8 cellular contexts compared by ENCODE assay signal in the genomic region with DNA sequence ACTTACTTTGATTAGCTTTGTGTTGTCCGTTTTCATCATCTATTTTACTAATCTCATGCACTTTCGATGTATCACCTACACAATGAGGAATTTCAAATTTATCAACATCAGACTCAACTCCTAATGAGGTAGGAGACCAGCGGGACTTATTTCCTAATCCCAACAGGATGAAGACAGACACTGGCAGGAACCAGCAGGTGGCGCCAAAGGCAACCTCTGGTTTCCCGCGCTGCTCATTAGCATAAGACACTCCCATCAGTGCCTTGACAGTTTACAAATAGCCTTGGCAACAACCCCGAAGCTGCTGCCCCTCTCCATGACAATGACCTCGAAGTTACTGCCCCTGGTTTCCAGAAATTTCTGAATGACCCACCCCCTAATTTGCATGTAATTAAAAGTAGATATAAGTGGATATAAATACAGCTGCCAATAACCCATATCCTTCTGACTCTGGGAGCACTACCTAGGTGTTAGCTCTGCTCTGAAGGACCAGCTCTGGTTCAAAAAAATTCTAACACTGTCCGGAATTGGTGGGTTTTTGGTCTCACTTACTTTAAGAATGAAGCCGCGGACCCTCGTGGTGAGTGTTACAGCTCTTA.
DNase-seq lines count a peak whose midpoint lies in the region; ATAC-seq, FAIRE-seq and TF ChIP-seq lines count a peak whose summit lies in the region.

No MANE protein-coding gene starts in this region.

- DNase-seq in activated naive CD4-positive, alpha-beta T cell treated with anti-CD3 and anti-CD28 coated beads for 36 hours = peak; percentile 58
- no peak for DNase-seq in activated naive CD4-positive, alpha-beta T cell treated with Interleukin-2 at 50 U/mL for 16 hours
- DNase-seq in RWPE1 (ENCODE audit: low spot score) (peak; percentile 6), endothelial cell (ENCODE audit: low spot score) (peak; percentile 59), pancreas (peak in 4 of 6 donors; percentile 7 to 69 (median 47)), suprapubic skin (ENCODE audit: low spot score in 2 of 2) (no peak), DMS79 treated with DMSO at 0.1 percent for 48 hours (lab: John Stamatoyannopoulos, UW) (no peak)

- WGBS in pancreas, 2 donors = 68 to 72% methylated on average over 12 of the region's 12 CpGs
- 77% methylated on average over 12 of the region's 12 CpGs for WGBS in suprapubic skin

- H3K4me1 ChIP-seq in pancreas (no peaks in the 10 kb centered on the region), suprapubic skin (no peaks in the 10 kb centered on the region)

- H3K4me3 ChIP-seq in pancreas (no peak overlapping the region), suprapubic skin (no peak overlapping the region)

- peaks cover 2% of the 10 kb centered on the region for H3K9me3 Mint-ChIP-seq in activated naive CD4-positive, alpha-beta T cell treated with anti-CD3 and anti-CD28 coated beads for 36 hours
- H3K9me3 Mint-ChIP-seq in endothelial cell (ENCODE audit: unreplicated experiment) = no peaks in the 10 kb centered on the region

- FAIRE-seq in pancreas (lab: Jason Lieb, UNC) = no peak

- no peaks in the 10 kb centered on the region for H3K4me1 Mint-ChIP-seq in activated naive CD4-positive, alpha-beta T cell treated with anti-CD3 and anti-CD28 coated beads for 36 hours (ENCODE audit: low read depth)
- no peaks in the 10 kb centered on the region for H3K4me1 Mint-ChIP-seq in endothelial cell (ENCODE audit: unreplicated experiment)

- TF ChIP-seq CTCF in RWPE1 (conservative IDR thresholded peaks at IDR 0.05; ENCODE audit: low read depth) = peak; percentile 31; the same call in 1 of the 2 replicates
- peak; percentile 83 for TF ChIP-seq CTCF in endothelial cell (IDR thresholded peaks at IDR 0.05; ENCODE audit: unreplicated experiment)
- peak in 3 of 4 donors; percentile 14 to 42 (median 27) for TF ChIP-seq CTCF in pancreas (IDR thresholded peaks at IDR 0.05)
- TF ChIP-seq CTCF in suprapubic skin (IDR thresholded peaks at IDR 0.05) = peak in 1 of 2 donors; percentile 34

- ATAC-seq in pancreas (peak in 3 of 4 donors; percentile 57 to 69 (median 64)), GM19023 (IDR thresholded peaks at IDR 0.05; ENCODE audit: unreplicated experiment) (no peak)

- no peak for TF ChIP-seq EP300 in suprapubic skin (IDR thresholded peaks at IDR 0.05)

- H3K4me3 Mint-ChIP-seq in activated naive CD4-positive, alpha-beta T cell treated with anti-CD3 and anti-CD28 coated beads for 36 hours = no peak overlapping the region
- no peak overlapping the region for H3K4me3 Mint-ChIP-seq in endothelial cell (ENCODE audit: unreplicated experiment)

- H3K36me3 ChIP-seq in pancreas (no peaks in the 10 kb centered on the region), suprapubic skin (no peaks in the 10 kb centered on the region)

- no peaks in the 10 kb centered on the region for H3K27me3 ChIP-seq in pancreas
- no peaks in the 10 kb centered on the region for H3K27me3 ChIP-seq in suprapubic skin

- no peak overlapping the region for H3K27ac Mint-ChIP-seq in activated naive CD4-positive, alpha-beta T cell treated with anti-CD3 and anti-CD28 coated beads for 36 hours
- H3K27ac Mint-ChIP-seq in endothelial cell (ENCODE audit: unreplicated experiment) = peak overlapping the region; percentile 21

- CTCF ChIA-PET in activated naive CD4-positive, alpha-beta T cell treated with anti-CD3 and anti-CD28 coated beads for 36 hours (lab: Charles Lee) = interaction anchor here (0.6 to 2.2 kb wide), 7 partner anchors 10 to 530 kb away, joined by 3 to 9 read pairs (median 4); no protein-coding TSS in a partner anchor
- CTCF ChIA-PET in RWPE1 (lab: Yijun Ruan, JAX) = interaction anchor here (0.6 to 1.0 kb wide), 5 partner anchors 20 to 917 kb away, joined by 3 to 7 read pairs (median 5); no protein-coding TSS in a partner anchor

- intact Hi-C loops in activated naive CD4-positive, alpha-beta T cell treated with anti-CD3 and anti-CD28 coated beads for 36 hours (cut with micrococcal nuclease) = loop anchor here (5.0 to 10.0 kb wide), 2 partner anchors 719 to 1087 kb away; no protein-coding TSS in a partner anchor
- intact Hi-C loops in pancreas (cut with DNase I) = no loop called here

- H3K9me3 ChIP-seq in pancreas (no peaks in the 10 kb centered on the region), suprapubic skin (no peaks in the 10 kb centered on the region)

- no peak overlapping the region for H3K27ac ChIP-seq in RWPE1
- H3K27ac ChIP-seq in pancreas = no peak overlapping the region
- H3K27ac ChIP-seq in suprapubic skin = no peak overlapping the region

- H3K36me3 Mint-ChIP-seq in activated naive CD4-positive, alpha-beta T cell treated with anti-CD3 and anti-CD28 coated beads for 36 hours (ENCODE audit: low read depth) = no peaks in the 10 kb centered on the region
- H3K36me3 Mint-ChIP-seq in endothelial cell (ENCODE audit: low read depth, unreplicated experiment) = no peaks in the 10 kb centered on the region

- POLR2A ChIA-PET in RWPE1 (lab: Yijun Ruan, JAX; ENCODE audit: low non-redundant PET) = no interaction called here

- TF ChIP-seq POLR2A in suprapubic skin (IDR thresholded peaks at IDR 0.05) = no peak

- H3K27me3 Mint-ChIP-seq in activated naive CD4-positive, alpha-beta T cell treated with anti-CD3 and anti-CD28 coated beads for 36 hours (ENCODE audit: low read depth) = no peaks in the 10 kb centered on the region
- no peaks in the 10 kb centered on the region for H3K27me3 Mint-ChIP-seq in endothelial cell (ENCODE audit: unreplicated experiment)

Comparison
In these comparisons a context has a peak if more than half of its experiments do, and no peak if none do; other contexts are left out.
1. DNase-seq: peak in activated naive CD4-positive, alpha-beta T cell treated with anti-CD3 and anti-CD28 coated beads for 36 hours (single experiment), RWPE1 (single experiment), endothelial cell (single experiment) and pancreas (4 of 6); none in activated naive CD4-positive, alpha-beta T cell treated with Interleukin-2 at 50 U/mL for 16 hours (single experiment), suprapubic skin (0 of 2) and DMS79 treated with DMSO at 0.1 percent for 48 hours (single experiment).